Comparison of ENCODE assay signal across 29 cellular contexts in the genomic region with DNA sequence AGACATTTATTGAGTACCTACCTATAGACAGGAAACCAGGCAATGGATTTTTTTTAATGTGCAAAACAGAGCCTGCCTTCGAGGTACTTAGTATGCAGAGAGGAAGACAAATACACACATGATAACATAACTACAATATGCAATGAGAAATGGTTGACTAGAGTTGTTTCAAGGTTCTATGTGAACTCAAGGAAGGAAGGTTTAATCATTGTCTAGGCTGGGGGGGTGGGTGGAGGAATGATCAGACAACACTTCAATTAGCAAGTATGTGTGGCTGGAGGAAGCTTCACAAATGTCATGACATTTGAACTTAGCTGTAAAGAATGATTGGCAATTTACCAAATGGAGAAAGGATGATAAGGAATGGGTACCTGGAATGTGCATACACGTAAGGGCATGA.
"Had no signal": no experiment of that assay in that cellular context is flagged by ENCODE, and none has a peak within 500 bp of the region (broad histone marks: within the 10 kb centered on the region; RNA-seq: fewer than 3 reads in every experiment).

No MANE protein-coding gene starts in this region.

- H3K4me3 ChIP-seq: ascending aorta, breast epithelium, cardiac muscle cell, coronary artery, dorsolateral prefrontal cortex had no signal

- DNase-seq: activated CD4-positive, alpha-beta memory T cell treated with anti-CD3 and anti-CD28 coated beads, Interleukin-2, amount 10 ng/mL, durations not matched to agents 7 days and 5 days; activated CD4-positive, alpha-beta T cell treated with anti-CD3 and anti-CD28 coated beads for 1 hour; activated CD4-positive, alpha-beta T cell treated with anti-CD3 and anti-CD28 coated beads for 4 hours; activated CD4-positive, alpha-beta T cell treated with anti-CD3 and anti-CD28 coated beads, Interleukin-2, amount 10 ng/mL, durations not matched to agents 7 days and 5 days; activated CD4-positive, alpha-beta T cell treated with anti-CD3 and anti-CD28 coated beads, Interleukin-2, amount 50 U/mL, for 4 hours; activated CD4-positive, CD25-positive, alpha-beta regulatory T cell; activated CD8-positive, alpha-beta memory T cell treated with anti-CD3 and anti-CD28 coated beads, Interleukin-2, amount 50 U/mL, for 48 hours; activated gamma-delta T cell; activated naive CD4-positive, alpha-beta T cell; activated naive CD4-positive, alpha-beta T cell treated with anti-CD3 and anti-CD28 coated beads, Interleukin-2, amount 10 ng/mL, durations not matched to agents 7 days and 5 days; activated naive CD8-positive, alpha-beta T cell treated with anti-CD3 and anti-CD28 coated beads, Interleukin-2, amount 10 ng/mL, durations not matched to agents 7 days and 5 days; activated T-cell treated with anti-CD3 and anti-CD28 coated beads for 4 hours; activated T-cell treated with anti-CD3 and anti-CD28 coated beads, Interleukin-2, amount 50 U/mL, for 24 hours; activated T-cell treated with anti-CD3 and anti-CD28 coated beads, Interleukin-2, amount 50 U/mL, for 72 hours; dorsolateral prefrontal cortex; effector memory CD4-positive, alpha-beta T cell; endodermal cell; foreskin fibroblast; head of caudate nucleus; T-helper 1 cell; T-helper 2 cell had no signal

- H3K27me3 Mint-ChIP-seq: activated CD4-positive, alpha-beta memory T cell treated with anti-CD3 and anti-CD28 coated beads, Interleukin-2, amount 10 ng/mL, durations not matched to agents 7 days and 5 days; activated CD4-positive, alpha-beta T cell treated with anti-CD3 and anti-CD28 coated beads, Interleukin-2, amount 10 ng/mL, durations not matched to agents 7 days and 5 days; activated naive CD4-positive, alpha-beta T cell treated with anti-CD3 and anti-CD28 coated beads, Interleukin-2, amount 10 ng/mL, durations not matched to agents 7 days and 5 days; activated naive CD8-positive, alpha-beta T cell treated with anti-CD3 and anti-CD28 coated beads, Interleukin-2, amount 10 ng/mL, durations not matched to agents 7 days and 5 days; activated T-cell treated with anti-CD3 and anti-CD28 coated beads, Interleukin-2, amount 50 U/mL, for 24 hours; central memory CD8-positive, alpha-beta T cell; dendritic cell treated with granulocyte-macrophage colony-stimulating factor and Interleukin-4, amounts not matched to agents 40 ng/mL and 50 ng/mL, for 4 days had no signal

- H3K36me3 ChIP-seq: ascending aorta, breast epithelium, cardiac muscle cell had no signal

- H3K9me3 Mint-ChIP-seq: activated CD4-positive, alpha-beta T cell treated with anti-CD3 and anti-CD28 coated beads, Interleukin-2, amount 10 ng/mL, durations not matched to agents 7 days and 5 days; activated naive CD8-positive, alpha-beta T cell treated with anti-CD3 and anti-CD28 coated beads, Interleukin-2, amount 10 ng/mL, durations not matched to agents 7 days and 5 days; endodermal cell had no signal

- H3K4me1 ChIP-seq: ascending aorta, breast epithelium had no signal

- H3K4me3 Mint-ChIP-seq: activated CD4-positive, alpha-beta memory T cell treated with anti-CD3 and anti-CD28 coated beads, Interleukin-2, amount 10 ng/mL, durations not matched to agents 7 days and 5 days; activated CD4-positive, alpha-beta T cell treated with anti-CD3 and anti-CD28 coated beads, Interleukin-2, amount 10 ng/mL, durations not matched to agents 7 days and 5 days; activated naive CD4-positive, alpha-beta T cell treated with anti-CD3 and anti-CD28 coated beads, Interleukin-2, amount 10 ng/mL, durations not matched to agents 7 days and 5 days; activated naive CD8-positive, alpha-beta T cell treated with anti-CD3 and anti-CD28 coated beads, Interleukin-2, amount 10 ng/mL, durations not matched to agents 7 days and 5 days; activated T-cell treated with anti-CD3 and anti-CD28 coated beads, Interleukin-2, amount 50 U/mL, for 24 hours; activated T-cell treated with anti-CD3 and anti-CD28 coated beads, Interleukin-2, amount 50 U/mL, for 72 hours; brain; central memory CD8-positive, alpha-beta T cell; dendritic cell treated with granulocyte-macrophage colony-stimulating factor and Interleukin-4, amounts not matched to agents 40 ng/mL and 50 ng/mL, for 4 days; endodermal cell had no signal

- H3K27ac Mint-ChIP-seq: activated CD4-positive, alpha-beta memory T cell treated with anti-CD3 and anti-CD28 coated beads, Interleukin-2, amount 10 ng/mL, durations not matched to agents 7 days and 5 days; activated CD4-positive, alpha-beta T cell treated with anti-CD3 and anti-CD28 coated beads, Interleukin-2, amount 10 ng/mL, durations not matched to agents 7 days and 5 days; activated naive CD4-positive, alpha-beta T cell treated with anti-CD3 and anti-CD28 coated beads, Interleukin-2, amount 10 ng/mL, durations not matched to agents 7 days and 5 days; activated naive CD4-positive, alpha-beta T cell treated with anti-CD3 and anti-CD28 coated beads, Interleukin-2, amount 50 U/mL, for 72 hours; activated naive CD8-positive, alpha-beta T cell treated with anti-CD3 and anti-CD28 coated beads, Interleukin-2, amount 10 ng/mL, durations not matched to agents 7 days and 5 days; activated T-cell treated with anti-CD3 and anti-CD28 coated beads, Interleukin-2, amount 50 U/mL, for 24 hours; activated T-cell treated with anti-CD3 and anti-CD28 coated beads, Interleukin-2, amount 50 U/mL, for 72 hours; brain; dendritic cell treated with granulocyte-macrophage colony-stimulating factor and Interleukin-4, amounts not matched to agents 40 ng/mL and 50 ng/mL, for 4 days; endodermal cell had no signal

- H3K4me1 Mint-ChIP-seq: activated CD4-positive, alpha-beta memory T cell treated with anti-CD3 and anti-CD28 coated beads, Interleukin-2, amount 10 ng/mL, durations not matched to agents 7 days and 5 days; activated CD4-positive, alpha-beta T cell treated with anti-CD3 and anti-CD28 coated beads, Interleukin-2, amount 10 ng/mL, durations not matched to agents 7 days and 5 days; activated naive CD4-positive, alpha-beta T cell treated with anti-CD3 and anti-CD28 coated beads, Interleukin-2, amount 10 ng/mL, durations not matched to agents 7 days and 5 days; activated naive CD8-positive, alpha-beta T cell treated with anti-CD3 and anti-CD28 coated beads, Interleukin-2, amount 10 ng/mL, durations not matched to agents 7 days and 5 days; brain; central memory CD8-positive, alpha-beta T cell had no signal

- H3K27ac ChIP-seq: ascending aorta, breast epithelium, cardiac muscle cell, coronary artery, dorsolateral prefrontal cortex had no signal

- H3K36me3 Mint-ChIP-seq: activated naive CD4-positive, alpha-beta T cell treated with anti-CD3 and anti-CD28 coated beads, Interleukin-2, amount 10 ng/mL, durations not matched to agents 7 days and 5 days; activated naive CD4-positive, alpha-beta T cell treated with anti-CD3 and anti-CD28 coated beads, Interleukin-2, amount 50 U/mL, for 72 hours; activated naive CD8-positive, alpha-beta T cell treated with anti-CD3 and anti-CD28 coated beads, Interleukin-2, amount 10 ng/mL, durations not matched to agents 7 days and 5 days; brain had no signal

- H3K27me3 ChIP-seq: ascending aorta, breast epithelium, cardiac muscle cell, dorsolateral prefrontal cortex had no signal
